ENCODE assay signal across 24 cellular contexts in genomic region chr3:55000946-55001345, GRCh38.
"Had no signal": no experiment of that assay in that cellular context is flagged by ENCODE, and none has a peak within 500 bp of the region (broad histone marks: within the 10 kb centered on the region; RNA-seq: fewer than 3 reads in every experiment).

No MANE protein-coding gene starts in this region.

- H3K4me3 ChIP-seq: ascending aorta, breast epithelium, coronary artery, lower lobe of right lung, ovary, skin epidermis, testis, upper lobe of right lung had no signal

- DNase-seq: activated CD4-positive, alpha-beta T cell treated with anti-CD3 and anti-CD28 coated beads, Interleukin-2, amount 10 ng/mL, durations not matched to agents 7 days and 5 days; activated CD8-positive, alpha-beta memory T cell treated with anti-CD3 and anti-CD28 coated beads, Interleukin-2, amount 10 ng/mL, durations not matched to agents 7 days and 5 days; activated CD8-positive, alpha-beta T cell treated with anti-CD3 and anti-CD28 coated beads for 36 hours; activated gamma-delta T cell treated with Interleukin-2 at 50 U/mL for 16 hours; immature natural killer cell; lower lobe of right lung; natural killer cell; ovary; stimulated activated CD4-positive, alpha-beta T cell treated with anti-CD3 and anti-CD28 coated beads, Interleukin-15, amount 100 ng/mL, for 24 hours; stimulated activated naive CD4-positive, alpha-beta T cell; T-cell; testis; upper lobe of right lung had no signal

- H3K27me3 Mint-ChIP-seq: activated CD4-positive, alpha-beta T cell treated with anti-CD3 and anti-CD28 coated beads, Interleukin-2, amount 10 ng/mL, durations not matched to agents 7 days and 5 days; activated CD8-positive, alpha-beta memory T cell treated with anti-CD3 and anti-CD28 coated beads, Interleukin-2, amount 10 ng/mL, durations not matched to agents 7 days and 5 days; activated CD8-positive, alpha-beta T cell treated with anti-CD3 and anti-CD28 coated beads for 36 hours; central memory CD8-positive, alpha-beta T cell had no signal

- H3K27me3 ChIP-seq: ascending aorta, breast epithelium, ovary, testis, upper lobe of right lung had no signal

- H3K9me3 ChIP-seq: ascending aorta, breast epithelium, lower lobe of right lung, ovary, testis, upper lobe of right lung had no signal

- H3K9me3 Mint-ChIP-seq: central memory CD8-positive, alpha-beta T cell had no signal

- H3K4me1 ChIP-seq: breast epithelium, testis had no signal

- H3K27ac Mint-ChIP-seq: activated CD4-positive, alpha-beta T cell treated with anti-CD3 and anti-CD28 coated beads, Interleukin-2, amount 10 ng/mL, durations not matched to agents 7 days and 5 days; activated CD8-positive, alpha-beta memory T cell treated with anti-CD3 and anti-CD28 coated beads, Interleukin-2, amount 10 ng/mL, durations not matched to agents 7 days and 5 days; activated CD8-positive, alpha-beta T cell treated with anti-CD3 and anti-CD28 coated beads for 36 hours; activated naive CD4-positive, alpha-beta T cell treated with anti-CD3 and anti-CD28 coated beads, Interleukin-2, amount 50 U/mL, for 24 hours; immature natural killer cell; natural killer cell; T-cell; T-helper 2 cell treated with Interferon-gamma antibody and Interleukin-4, amounts not matched to agents 5 μg/mL and 100 μg/mL, for 36 hours had no signal

- H3K27ac ChIP-seq: ascending aorta, breast epithelium, coronary artery, epithelial cell of prostate, lower lobe of right lung, ovary, testis, upper lobe of right lung, VCaP had no signal

- H3K4me3 Mint-ChIP-seq: activated CD4-positive, alpha-beta T cell treated with anti-CD3 and anti-CD28 coated beads, Interleukin-2, amount 10 ng/mL, durations not matched to agents 7 days and 5 days; activated CD8-positive, alpha-beta memory T cell treated with anti-CD3 and anti-CD28 coated beads, Interleukin-2, amount 10 ng/mL, durations not matched to agents 7 days and 5 days; activated CD8-positive, alpha-beta T cell treated with anti-CD3 and anti-CD28 coated beads for 36 hours; activated naive CD4-positive, alpha-beta T cell treated with anti-CD3 and anti-CD28 coated beads, Interleukin-2, amount 50 U/mL, for 24 hours; central memory CD8-positive, alpha-beta T cell; immature natural killer cell; natural killer cell; T-cell; T-helper 2 cell treated with Interferon-gamma antibody and Interleukin-4, amounts not matched to agents 5 μg/mL and 100 μg/mL, for 36 hours had no signal

- H3K4me1 Mint-ChIP-seq: activated CD4-positive, alpha-beta T cell treated with anti-CD3 and anti-CD28 coated beads, Interleukin-2, amount 10 ng/mL, durations not matched to agents 7 days and 5 days; activated CD8-positive, alpha-beta memory T cell treated with anti-CD3 and anti-CD28 coated beads, Interleukin-2, amount 10 ng/mL, durations not matched to agents 7 days and 5 days; activated naive CD4-positive, alpha-beta T cell treated with anti-CD3 and anti-CD28 coated beads, Interleukin-2, amount 50 U/mL, for 24 hours; central memory CD8-positive, alpha-beta T cell; immature natural killer cell; natural killer cell; T-cell had no signal

- H3K36me3 Mint-ChIP-seq: activated CD8-positive, alpha-beta memory T cell treated with anti-CD3 and anti-CD28 coated beads, Interleukin-2, amount 10 ng/mL, durations not matched to agents 7 days and 5 days; activated naive CD4-positive, alpha-beta T cell treated with anti-CD3 and anti-CD28 coated beads, Interleukin-2, amount 50 U/mL, for 24 hours; immature natural killer cell; natural killer cell; T-cell had no signal

- ATAC-seq: activated CD4-positive, CD25-positive, alpha-beta regulatory T cell treated with anti-CD3 and anti-CD28 coated beads, Interleukin-2, amount 50 U/mL, for 24 hours; activated CD8-positive, alpha-beta memory T cell treated with anti-CD3 and anti-CD28 coated beads, Interleukin-2, amount 10 ng/mL, durations not matched to agents 7 days and 5 days; activated CD8-positive, alpha-beta T cell treated with anti-CD3 and anti-CD28 coated beads for 36 hours; left lobe of liver; natural killer cell; T-cell had no signal

- H3K36me3 ChIP-seq: ascending aorta, breast epithelium, lower lobe of right lung, ovary, upper lobe of right lung had no signal
